In the genomic region with DNA sequence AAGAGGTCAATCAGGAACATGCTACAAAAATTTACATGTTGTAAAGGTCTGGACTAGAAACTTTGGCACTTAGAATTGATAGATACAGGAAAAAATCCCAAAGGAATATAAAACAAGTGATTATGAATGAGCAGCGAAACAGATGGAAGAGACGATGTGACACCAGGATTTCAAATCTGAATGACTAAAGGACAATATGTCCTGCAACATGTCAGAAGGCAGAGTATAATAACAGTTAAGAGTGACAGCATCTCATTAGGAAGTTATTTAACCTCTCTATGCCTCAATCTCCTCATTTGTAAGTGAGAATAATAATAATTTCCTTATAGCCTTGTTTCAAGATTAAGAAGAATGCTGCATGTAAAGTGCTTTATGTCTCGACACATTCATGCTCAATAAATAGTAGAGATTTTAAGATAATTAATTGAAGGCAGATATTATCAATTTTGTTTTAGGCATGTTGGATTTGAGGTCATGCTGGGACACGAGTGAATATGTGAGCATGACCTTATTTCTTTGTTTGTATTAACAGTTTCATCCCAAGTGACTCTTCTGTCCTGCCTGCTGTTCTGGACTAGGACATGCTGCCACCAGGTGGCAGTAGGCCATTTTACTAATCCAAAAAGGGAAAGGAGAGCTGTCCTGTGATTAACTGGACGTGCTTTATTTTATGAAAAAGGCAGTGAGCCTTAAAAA, we compare ENCODE assay signal across 8 cellular contexts. TPM values are rescaled to one million over a fixed set of nuclear protein-coding genes. Genes with fewer than 3 reads are reported as not detected.
DNase-seq lines count a peak whose midpoint lies in the region; ATAC-seq and TF ChIP-seq lines count a peak whose summit lies in the region.

No MANE protein-coding gene starts in this region.

- POLR2A ChIA-PET in AG04450 (lab: Yijun Ruan, JAX): no interaction called here

- H3K9me3 ChIP-seq in AG04450 (ENCODE audit: control insufficient read depth, insufficient read depth, low read length): no peaks in the 10 kb centered on the region

- no peak overlapping the region for H3K27ac ChIP-seq in AG04450 (ENCODE audit: low read depth, low read length)

- H3K9me3 Mint-ChIP-seq in endothelial cell (ENCODE audit: unreplicated experiment): no peaks in the 10 kb centered on the region
- H3K9me3 Mint-ChIP-seq in mesothelial cell of epicardium: peaks cover 3% of the 10 kb centered on the region

- TF ChIP-seq CTCF in AG04450 (IDR thresholded peaks at IDR 0.05; ENCODE audit: low read depth, low read length) (peak; percentile 89), endothelial cell (IDR thresholded peaks at IDR 0.05; ENCODE audit: unreplicated experiment) (peak; percentile 77), mesothelial cell of epicardium (IDR thresholded peaks at IDR 0.05; ENCODE audit: unreplicated experiment) (peak; percentile 75)

- CTCF ChIA-PET in AG04450 (lab: Charles Lee): interaction anchor here (0.6 to 8.5 kb wide), 43 partner anchors 8 to 180 kb away, joined by 3 to 160 read pairs (median 5); partner anchors contain the start of genes FRK and NT5DC1

- no peak overlapping the region for H3K4me3 ChIP-seq in AG04450 (ENCODE audit: low read depth, low read length)

- no peak overlapping the region for H3K4me3 Mint-ChIP-seq in endothelial cell (ENCODE audit: unreplicated experiment)
- H3K4me3 Mint-ChIP-seq in mesothelial cell of epicardium: no peak overlapping the region

- H3K36me3 Mint-ChIP-seq in endothelial cell (ENCODE audit: low read depth, unreplicated experiment) (no peaks in the 10 kb centered on the region), mesothelial cell of epicardium (no peaks in the 10 kb centered on the region)

- H3K27ac Mint-ChIP-seq in endothelial cell (ENCODE audit: unreplicated experiment) (no peak overlapping the region), mesothelial cell of epicardium (no peak overlapping the region)

- DNase-seq in AG04450 (ENCODE audit: low read depth, low spot score) (peak; percentile 39), NCI-H446 treated with DMSO at 0.1 percent for 48 hours (lab: John Stamatoyannopoulos, UW) (peak; percentile 44), endothelial cell (ENCODE audit: low spot score) (peak; percentile 64), mesothelial cell of epicardium (ENCODE audit: low spot score in 2 of 2, unreplicated experiment in 2 of 2) (peak in 1 of 2 experiments; percentile 66)
- DNase-seq in activated CD4-positive, alpha-beta T cell treated with anti-CD3 and anti-CD28 coated beads, Interleukin-2, amount 50 U/mL, for 4 hours: peak; percentile 18 to 33
- DNase-seq in stimulated activated naive CD4-positive, alpha-beta T cell treated with Interleukin-2 at 50 U/mL for 16 hours (lab: John Stamatoyannopoulos, UW): peak; percentile 20

- H3K27me3 Mint-ChIP-seq in endothelial cell (ENCODE audit: unreplicated experiment) (no peaks in the 10 kb centered on the region), mesothelial cell of epicardium (ENCODE audit: low read depth) (no peaks in the 10 kb centered on the region)

- peak; percentile 44 for ATAC-seq in GM18498 (IDR thresholded peaks at IDR 0.05; ENCODE audit: unreplicated experiment)
- peak; percentile 42 for ATAC-seq in HG03095 (IDR thresholded peaks at IDR 0.05; ENCODE audit: unreplicated experiment)

- no peaks in the 10 kb centered on the region for H3K4me1 Mint-ChIP-seq in endothelial cell (ENCODE audit: unreplicated experiment)
- peaks cover 33% of the 10 kb centered on the region for H3K4me1 Mint-ChIP-seq in mesothelial cell of epicardium

- no peaks in the 10 kb centered on the region for H3K27me3 ChIP-seq in AG04450 (ENCODE audit: control insufficient read depth, insufficient read depth, low read length)

RNA-seq across cellular contexts. Expression of gene FRK, which starts 50.1 kb away (rescaled TPM):
- polyA plus RNA-seq in AG04450 (2011; rRNA removed): 0.31 and 0.43 TPM in 2 replicates
- 0.87 and 1.4 TPM in 2 replicates for polyA minus RNA-seq in AG04450 (2011; rRNA and poly(A)+ RNA removed)
- 0.08 TPM for total RNA-seq in endothelial cell (ENCODE audit: unreplicated experiment)
- total RNA-seq in mesothelial cell of epicardium: 4.9 to 5.2 TPM (median 5.1 TPM) in 3 replicates
